24 cellular contexts compared by ENCODE assay signal in the genomic region with DNA sequence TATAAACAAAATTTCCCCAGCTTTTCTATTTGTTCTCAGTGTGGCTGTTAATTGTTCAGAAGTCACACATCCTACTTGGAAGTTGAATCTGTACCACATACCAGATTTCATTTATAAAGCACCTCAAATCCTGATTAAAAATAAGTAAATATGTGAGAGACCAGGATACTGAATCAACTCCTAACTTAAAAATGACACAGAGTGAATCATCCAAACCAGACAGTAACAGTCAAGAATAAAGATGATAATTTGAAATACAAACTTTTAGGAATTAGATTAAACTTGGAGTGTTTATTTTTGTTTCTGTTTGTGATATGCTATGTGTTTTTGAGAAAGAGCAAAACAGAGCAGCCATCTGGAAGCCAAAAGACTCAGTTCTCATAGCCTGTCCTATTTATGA.
DNase-seq lines count a peak whose midpoint lies in the region; ATAC-seq, FAIRE-seq and TF ChIP-seq lines count a peak whose summit lies in the region.
"Had no signal": no experiment of that assay in that cellular context is flagged by ENCODE, and none has a peak within 500 bp of the region (broad histone marks: within the 10 kb centered on the region; RNA-seq: fewer than 3 reads in every experiment).

No MANE protein-coding gene starts in this region.

- peaks cover 5% of the 10 kb centered on the region for H3K4me1 ChIP-seq in astrocyte (ENCODE audit: insufficient read depth, low read length)
- peaks cover 5% of the 10 kb centered on the region for H3K4me1 ChIP-seq in smooth muscle cell (ENCODE audit: low read depth)
- H3K4me1 ChIP-seq: Caco-2, SJCRH30 had no signal

- peak overlapping the region; percentile 31 for H3K4me2 ChIP-seq in astrocyte (ENCODE audit: low read length)
- H3K4me2 ChIP-seq in smooth muscle cell: peak overlapping the region; percentile 53
- H3K4me2 ChIP-seq: BLaER1, KMS-11 had no signal

- H3K9me3 Mint-ChIP-seq in astrocyte (ENCODE audit: unreplicated experiment): no peaks in the 10 kb centered on the region
- H3K9me3 Mint-ChIP-seq in T-cell: peaks cover 0 to 6% (median 4%) of the 10 kb centered on the region in 3 donors

- H3K27ac ChIP-seq in astrocyte (ENCODE audit: low read depth, low read length) (no peak overlapping the region), smooth muscle cell (ENCODE audit: low read depth) (peak overlapping the region; percentile 77)
- H3K27ac ChIP-seq: BLaER1, KMS-11, SJCRH30 had no signal

- DNase-seq in MG63 (peak; percentile 0), astrocyte (ENCODE audit: low read depth) (peak; percentile 10), fibroblast of villous mesenchyme (ENCODE audit: low read depth) (peak; percentile 29), smooth muscle cell (lab: John Stamatoyannopoulos, UW; ENCODE audit: unreplicated experiment) (no peak), iPS-NIHi7 (ENCODE audit: extremely low spot score) (no peak), T-cell (no peak)
- DNase-seq: Caco-2; CD4-positive, alpha-beta T cell; DMS 273 treated with DMSO at 0.1 percent for 48 hours; DMS79 treated with DMSO at 0.1 percent for 48 hours; GOT3; IMR-90; NCI-H1105; NCI-H146; NCI-H2029 treated with DMSO at 0.1 percent for 48 hours; NCI-H226; NCI-H524; NCI-H774; NK-92 treated with Interleukin-12 subunit alpha and Interleukin-12 subunit beta, amount 100 ng/mL, for 24 hours; SJCRH30 had no signal

- H2AFZ ChIP-seq in astrocyte (ENCODE audit: low read depth, low read length): no peak overlapping the region
- peak overlapping the region; percentile 38 for H2AFZ ChIP-seq in smooth muscle cell (ENCODE audit: low read depth)

- H3K79me2 ChIP-seq in astrocyte (ENCODE audit: insufficient read depth, low read length): no peaks in the 10 kb centered on the region
- H3K79me2 ChIP-seq in smooth muscle cell (ENCODE audit: low read depth): no peaks in the 10 kb centered on the region

- H3K27ac Mint-ChIP-seq in astrocyte (ENCODE audit: unreplicated experiment) (no peak overlapping the region), T-cell (no peak overlapping the region)
- H3K27ac Mint-ChIP-seq: CD4-positive, alpha-beta T cell had no signal

- peaks cover 6% of the 10 kb centered on the region for H3F3A ChIP-seq in smooth muscle cell (ENCODE audit: low read depth)

- no peaks in the 10 kb centered on the region for H3K27me3 Mint-ChIP-seq in astrocyte (ENCODE audit: low read depth, unreplicated experiment)
- no peaks in the 10 kb centered on the region for H3K27me3 Mint-ChIP-seq in T-cell
- H3K27me3 Mint-ChIP-seq: CD4-positive, alpha-beta T cell had no signal

- no peak for ATAC-seq in GM21576 (IDR thresholded peaks at IDR 0.05; ENCODE audit: unreplicated experiment)
- ATAC-seq in T-cell (replicated peaks in 1 of 4): no peak
- ATAC-seq: HCT116 had no signal

- CTCF ChIA-PET in T-cell (lab: Charles Lee): no interaction called here

- H3K9ac ChIP-seq in astrocyte (ENCODE audit: low read length): no peak overlapping the region
- no peak overlapping the region for H3K9ac ChIP-seq in smooth muscle cell (ENCODE audit: low read depth)
- H3K9ac ChIP-seq: BLaER1, KMS-11 had no signal

- POLR2A ChIA-PET in T-cell (lab: Charles Lee): no interaction called here

- TF ChIP-seq CTCF in astrocyte (IDR thresholded peaks at IDR 0.05; ENCODE audit: insufficient read depth, low read depth, low read length) (no peak), fibroblast of villous mesenchyme (IDR thresholded peaks at IDR 0.05; ENCODE audit: insufficient read depth, low read depth, low read length) (no peak), smooth muscle cell (IDR thresholded peaks at IDR 0.05; ENCODE audit: borderline replicate concordance, insufficient read depth, poor library complexity, severe bottlenecking) (no peak)

- H3K4me1 Mint-ChIP-seq in astrocyte (ENCODE audit: low read depth, unreplicated experiment): peaks cover 10% of the 10 kb centered on the region
- no peaks in the 10 kb centered on the region for H3K4me1 Mint-ChIP-seq in T-cell

- H3K27me3 ChIP-seq in MG63 (no peaks in the 10 kb centered on the region), astrocyte (ENCODE audit: insufficient read depth, low read length) (no peaks in the 10 kb centered on the region), smooth muscle cell (ENCODE audit: low read depth) (no peaks in the 10 kb centered on the region)
- H3K27me3 ChIP-seq: BLaER1, SJCRH30 had no signal

- no peak for FAIRE-seq in astrocyte (lab: Jason Lieb, UNC)

- H4K20me1 ChIP-seq in astrocyte (ENCODE audit: insufficient read depth, low read length): no peaks in the 10 kb centered on the region
- no peaks in the 10 kb centered on the region for H4K20me1 ChIP-seq in smooth muscle cell (ENCODE audit: low read depth)
- H4K20me1 ChIP-seq: BLaER1 had no signal

- no peaks in the 10 kb centered on the region for H3K36me3 ChIP-seq in MG63
- H3K36me3 ChIP-seq in astrocyte (ENCODE audit: insufficient read depth, low read length): no peaks in the 10 kb centered on the region
- no peaks in the 10 kb centered on the region for H3K36me3 ChIP-seq in smooth muscle cell (ENCODE audit: low read depth)
- H3K36me3 ChIP-seq: BLaER1, SJCRH30 had no signal

- H3K4me3 ChIP-seq in MG63 (no peak overlapping the region), astrocyte (ENCODE audit: insufficient read depth, low read depth, low read length) (no peak overlapping the region), fibroblast of villous mesenchyme (ENCODE audit: low read depth, low read length) (no peak overlapping the region), smooth muscle cell (no peak overlapping the region)
- H3K4me3 ChIP-seq: BLaER1, SJCRH30 had no signal

- H3K9me3 ChIP-seq in MG63 (no peaks in the 10 kb centered on the region), astrocyte (ENCODE audit: insufficient read depth, low read depth, low read length) (no peaks in the 10 kb centered on the region), smooth muscle cell (replicated peaks; ENCODE audit: low read depth) (no peaks in the 10 kb centered on the region)
- H3K9me3 ChIP-seq: BLaER1, Caco-2, SJCRH30 had no signal

- no peak overlapping the region for H3K4me3 Mint-ChIP-seq in astrocyte (ENCODE audit: unreplicated experiment)
- H3K4me3 Mint-ChIP-seq in T-cell: no peak overlapping the region
- H3K4me3 Mint-ChIP-seq: CD4-positive, alpha-beta T cell had no signal

- H3K36me3 Mint-ChIP-seq in astrocyte (ENCODE audit: low read depth, unreplicated experiment) (no peaks in the 10 kb centered on the region), T-cell (no peaks in the 10 kb centered on the region)

Comparison
In these comparisons a context has a peak if more than half of its experiments do, and no peak if none do; other contexts are left out.
1. DNase-seq: peak in MG63 (single experiment), astrocyte (single experiment) and fibroblast of villous mesenchyme (single experiment); none in smooth muscle cell (single experiment), iPS-NIHi7 (single experiment) and T-cell (0 of 34).